8 cellular contexts compared by ENCODE assay signal in genomic region chr4:147924604-147925412, GRCh38.
DNase-seq lines count a peak whose midpoint lies in the region; ATAC-seq and TF ChIP-seq lines count a peak whose summit lies in the region.

No MANE protein-coding gene starts in this region.

- H3K4me1 ChIP-seq in HAP-1 (no peaks in the 10 kb centered on the region), sigmoid colon (peaks cover 0 to 43% (median 21%) of the 10 kb centered on the region in 4 donors)

- H3K36me3 ChIP-seq in HAP-1 (replicated peaks): no peaks in the 10 kb centered on the region; the same call in 1 of the 2 replicates
- no peaks in the 10 kb centered on the region for H3K36me3 ChIP-seq in kidney epithelial cell (ENCODE audit: control insufficient read depth, insufficient read depth, low read length)
- H3K36me3 ChIP-seq in sigmoid colon: peaks cover 0 to 11% (median 0%) of the 10 kb centered on the region in 4 donors

- in situ Hi-C loops in HAP-1 (cut with MboI; ENCODE audit: low sequenced_read_pairs): no loop called here

- TF ChIP-seq CTCF in WI38 (IDR thresholded peaks at IDR 0.05; ENCODE audit: low read depth, low read length): peak; percentile 35; the same call in 1 of the 2 replicates
- TF ChIP-seq CTCF in kidney epithelial cell (IDR thresholded peaks at IDR 0.05; ENCODE audit: insufficient read depth, low read length, poor library complexity, severe bottlenecking): peak; percentile 74
- TF ChIP-seq CTCF in sigmoid colon (IDR thresholded peaks at IDR 0.05): peak in 2 of 4 experiments; percentile 24 to 28

- DNase-seq in Ammon's horn (ENCODE audit: low spot score) (peak; percentile 68), HAP-1 (ENCODE audit: low spot score in 2 of 2) (peak; percentile 34 to 49), kidney epithelial cell (ENCODE audit: low read depth) (no peak), NCI-H345 (lab: John Stamatoyannopoulos, UW) (no peak), sigmoid colon (no peak)
- DNase-seq in natural killer cell treated with Interleukin-12 subunit alpha and Interleukin-12 subunit beta and Interleukin-15 and Interleukin-18, amount 100 ng/mL, for 72 hours (ENCODE audit: low spot score): no peak

- no peak for ATAC-seq in natural killer cell treated with Interleukin-12 subunit alpha and Interleukin-12 subunit beta and Interleukin-15 and Interleukin-18, amount 100 ng/mL, for 72 hours
- ATAC-seq in GM18907 (IDR thresholded peaks at IDR 0.05; ENCODE audit: unreplicated experiment): no peak

- H3K9me3 Mint-ChIP-seq in natural killer cell treated with Interleukin-12 subunit alpha and Interleukin-12 subunit beta and Interleukin-15 and Interleukin-18, amount 100 ng/mL, for 72 hours: no peaks in the 10 kb centered on the region

- no peak overlapping the region for H3K27ac ChIP-seq in sigmoid colon

- TF ChIP-seq POLR2A in sigmoid colon (IDR thresholded peaks at IDR 0.05): no peak

- no peaks in the 10 kb centered on the region for H3K9me3 ChIP-seq in HAP-1
- H3K9me3 ChIP-seq in sigmoid colon: no peaks in the 10 kb centered on the region

- WGBS in sigmoid colon, 2 donors: 18 to 37% methylated on average over 3 of the region's 3 CpGs

- H3K4me1 Mint-ChIP-seq in natural killer cell treated with Interleukin-12 subunit alpha and Interleukin-12 subunit beta and Interleukin-15 and Interleukin-18, amount 100 ng/mL, for 72 hours (ENCODE audit: low read depth in 2 of 2): peaks cover 8 to 9% of the 10 kb centered on the region in 2 donors

- intact Hi-C loops in sigmoid colon (cut with DNase I): loop anchor here (10.0 kb wide), 1 partner anchor 520 kb away; the partner anchor contains the start of gene NR3C2

- no peak overlapping the region for H3K4me3 Mint-ChIP-seq in natural killer cell treated with Interleukin-12 subunit alpha and Interleukin-12 subunit beta and Interleukin-15 and Interleukin-18, amount 100 ng/mL, for 72 hours

- no peaks in the 10 kb centered on the region for H3K27me3 ChIP-seq in HAP-1 (ENCODE audit: low read depth)
- no peaks in the 10 kb centered on the region for H3K27me3 ChIP-seq in kidney epithelial cell (ENCODE audit: control insufficient read depth, insufficient read depth, low read length)
- H3K27me3 ChIP-seq in sigmoid colon: no peaks in the 10 kb centered on the region

- H3K27ac Mint-ChIP-seq in natural killer cell treated with Interleukin-12 subunit alpha and Interleukin-12 subunit beta and Interleukin-15 and Interleukin-18, amount 100 ng/mL, for 72 hours: peak overlapping the region in 1 of 2 donors; percentile 3

- H3K36me3 Mint-ChIP-seq in natural killer cell treated with Interleukin-12 subunit alpha and Interleukin-12 subunit beta and Interleukin-15 and Interleukin-18, amount 100 ng/mL, for 72 hours: no peaks in the 10 kb centered on the region

- H3K4me3 ChIP-seq in HAP-1 (no peak overlapping the region), WI38 (ENCODE audit: low read depth, low read length) (no peak overlapping the region), kidney epithelial cell (ENCODE audit: low read depth, low read length) (no peak overlapping the region), sigmoid colon (no peak overlapping the region)

- TF ChIP-seq EP300 in sigmoid colon (IDR thresholded peaks at IDR 0.05): no peak

- H3K27me3 Mint-ChIP-seq in natural killer cell treated with Interleukin-12 subunit alpha and Interleukin-12 subunit beta and Interleukin-15 and Interleukin-18, amount 100 ng/mL, for 72 hours: no peaks in the 10 kb centered on the region

Comparison
In these comparisons a context has a peak if more than half of its experiments do, and no peak if none do; other contexts are left out.
1. DNase-seq: peak in Ammon's horn (single experiment) and HAP-1 (2 of 2); none in kidney epithelial cell (single experiment), natural killer cell treated with Interleukin-12 subunit alpha and Interleukin-12 subunit beta and Interleukin-15 and Interleukin-18, amount 100 ng/mL, for 72 hours (single experiment), NCI-H345 (single experiment) and sigmoid colon (single experiment).